2 cellular contexts compared by ENCODE assay signal in the genomic region with DNA sequence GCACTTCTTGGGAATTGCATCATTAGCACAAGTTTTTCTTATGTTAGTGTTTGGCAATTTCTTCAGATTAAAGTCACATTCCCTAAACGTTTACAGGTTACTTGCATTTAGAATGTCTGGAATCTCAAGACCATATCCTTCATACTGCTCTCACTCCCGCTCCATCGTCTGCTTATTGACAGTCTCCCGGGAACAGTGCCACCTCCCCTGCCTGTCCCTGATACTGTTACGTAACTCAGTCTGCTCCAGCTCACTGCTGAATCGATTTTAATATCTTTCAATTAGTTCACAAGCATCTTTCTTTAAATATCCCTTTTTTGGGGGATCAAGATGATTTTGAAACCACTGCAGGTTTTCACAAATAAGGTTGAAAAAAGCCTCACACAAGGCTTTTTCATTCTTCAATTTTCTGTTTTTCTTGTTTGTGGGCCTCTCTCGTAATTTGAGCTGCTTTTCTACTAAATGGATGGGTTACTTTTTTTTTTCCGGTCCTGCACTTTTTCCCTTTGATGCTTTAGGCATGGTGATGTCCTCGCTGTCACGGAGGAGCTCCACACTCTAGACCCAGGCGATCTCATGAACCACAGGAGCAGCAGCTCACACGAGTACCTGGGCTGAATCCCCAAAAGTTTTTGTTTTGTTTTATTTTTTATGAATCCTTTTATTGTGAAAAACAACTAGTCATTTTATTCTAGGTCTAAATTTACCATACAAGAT.
TF ChIP-seq lines count a peak whose summit lies in the region.

No MANE protein-coding gene starts in this region.

TF ChIP-seq in GM23338, 12 proteins besides CTCF, POLR2A, EP300 and RAD21 (continues in another document):
- TF ChIP-seq, protein P1, sequence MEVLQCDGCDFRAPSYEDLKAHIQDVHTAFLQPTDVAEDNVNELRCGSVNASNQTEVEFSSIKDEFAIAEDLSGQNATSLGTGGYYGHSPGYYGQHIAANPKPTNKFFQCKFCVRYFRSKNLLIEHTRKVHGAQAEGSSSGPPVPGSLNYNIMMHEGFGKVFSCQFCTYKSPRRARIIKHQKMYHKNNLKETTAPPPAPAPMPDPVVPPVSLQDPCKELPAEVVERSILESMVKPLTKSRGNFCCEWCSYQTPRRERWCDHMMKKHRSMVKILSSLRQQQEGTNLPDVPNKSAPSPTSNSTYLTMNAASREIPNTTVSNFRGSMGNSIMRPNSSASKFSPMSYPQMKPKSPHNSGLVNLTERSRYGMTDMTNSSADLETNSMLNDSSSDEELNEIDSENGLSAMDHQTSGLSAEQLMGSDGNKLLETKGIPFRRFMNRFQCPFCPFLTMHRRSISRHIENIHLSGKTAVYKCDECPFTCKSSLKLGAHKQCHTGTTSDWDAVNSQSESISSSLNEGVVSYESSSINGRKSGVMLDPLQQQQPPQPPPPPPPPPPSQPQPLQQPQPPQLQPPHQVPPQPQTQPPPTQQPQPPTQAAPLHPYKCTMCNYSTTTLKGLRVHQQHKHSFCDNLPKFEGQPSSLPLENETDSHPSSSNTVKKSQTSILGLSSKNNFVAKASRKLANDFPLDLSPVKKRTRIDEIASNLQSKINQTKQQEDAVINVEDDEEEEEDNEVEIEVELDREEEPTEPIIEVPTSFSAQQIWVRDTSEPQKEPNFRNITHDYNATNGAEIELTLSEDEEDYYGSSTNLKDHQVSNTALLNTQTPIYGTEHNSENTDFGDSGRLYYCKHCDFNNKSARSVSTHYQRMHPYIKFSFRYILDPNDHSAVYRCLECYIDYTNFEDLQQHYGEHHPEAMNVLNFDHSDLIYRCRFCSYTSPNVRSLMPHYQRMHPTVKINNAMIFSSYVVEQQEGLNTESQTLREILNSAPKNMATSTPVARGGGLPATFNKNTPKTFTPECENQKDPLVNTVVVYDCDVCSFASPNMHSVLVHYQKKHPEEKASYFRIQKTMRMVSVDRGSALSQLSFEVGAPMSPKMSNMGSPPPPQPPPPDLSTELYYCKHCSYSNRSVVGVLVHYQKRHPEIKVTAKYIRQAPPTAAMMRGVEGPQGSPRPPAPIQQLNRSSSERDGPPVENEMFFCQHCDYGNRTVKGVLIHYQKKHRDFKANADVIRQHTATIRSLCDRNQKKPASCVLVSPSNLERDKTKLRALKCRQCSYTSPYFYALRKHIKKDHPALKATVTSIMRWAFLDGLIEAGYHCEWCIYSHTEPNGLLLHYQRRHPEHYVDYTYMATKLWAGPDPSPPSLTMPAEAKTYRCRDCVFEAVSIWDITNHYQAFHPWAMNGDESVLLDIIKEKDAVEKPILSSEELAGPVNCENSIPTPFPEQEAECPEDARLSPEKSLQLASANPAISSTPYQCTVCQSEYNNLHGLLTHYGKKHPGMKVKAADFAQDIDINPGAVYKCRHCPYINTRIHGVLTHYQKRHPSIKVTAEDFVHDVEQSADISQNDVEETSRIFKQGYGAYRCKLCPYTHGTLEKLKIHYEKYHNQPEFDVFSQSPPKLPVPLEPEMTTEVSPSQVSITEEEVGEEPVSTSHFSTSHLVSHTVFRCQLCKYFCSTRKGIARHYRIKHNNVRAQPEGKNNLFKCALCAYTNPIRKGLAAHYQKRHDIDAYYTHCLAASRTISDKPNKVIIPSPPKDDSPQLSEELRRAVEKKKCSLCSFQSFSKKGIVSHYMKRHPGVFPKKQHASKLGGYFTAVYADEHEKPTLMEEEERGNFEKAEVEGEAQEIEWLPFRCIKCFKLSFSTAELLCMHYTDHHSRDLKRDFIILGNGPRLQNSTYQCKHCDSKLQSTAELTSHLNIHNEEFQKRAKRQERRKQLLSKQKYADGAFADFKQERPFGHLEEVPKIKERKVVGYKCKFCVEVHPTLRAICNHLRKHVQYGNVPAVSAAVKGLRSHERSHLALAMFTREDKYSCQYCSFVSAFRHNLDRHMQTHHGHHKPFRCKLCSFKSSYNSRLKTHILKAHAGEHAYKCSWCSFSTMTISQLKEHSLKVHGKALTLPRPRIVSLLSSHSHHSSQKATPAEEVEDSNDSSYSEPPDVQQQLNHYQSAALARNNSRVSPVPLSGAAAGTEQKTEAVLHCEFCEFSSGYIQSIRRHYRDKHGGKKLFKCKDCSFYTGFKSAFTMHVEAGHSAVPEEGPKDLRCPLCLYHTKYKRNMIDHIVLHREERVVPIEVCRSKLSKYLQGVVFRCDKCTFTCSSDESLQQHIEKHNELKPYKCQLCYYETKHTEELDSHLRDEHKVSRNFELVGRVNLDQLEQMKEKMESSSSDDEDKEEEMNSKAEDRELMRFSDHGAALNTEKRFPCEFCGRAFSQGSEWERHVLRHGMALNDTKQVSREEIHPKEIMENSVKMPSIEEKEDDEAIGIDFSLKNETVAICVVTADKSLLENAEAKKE (CRISPR knock-in tag; IDR thresholded peaks at IDR 0.05): no peak
- TF ChIP-seq ZNF331 (CRISPR knock-in tag; IDR thresholded peaks at IDR 0.05; ENCODE audit: low read depth) (no peak), CREB1 (CRISPR knock-in tag; IDR thresholded peaks at IDR 0.05; ENCODE audit: low read depth) (no peak), JUNB (IDR thresholded peaks at IDR 0.05; ENCODE audit: unreplicated experiment) (no peak), NANOG (IDR thresholded peaks at IDR 0.05; ENCODE audit: borderline replicate concordance) (no peak), STAT1 (IDR thresholded peaks at IDR 0.05; ENCODE audit: unreplicated experiment) (no peak), EZH2 (IDR thresholded peaks at IDR 0.05; ENCODE audit: low read depth, unreplicated experiment) (no peak)
- TF ChIP-seq, protein P2, sequence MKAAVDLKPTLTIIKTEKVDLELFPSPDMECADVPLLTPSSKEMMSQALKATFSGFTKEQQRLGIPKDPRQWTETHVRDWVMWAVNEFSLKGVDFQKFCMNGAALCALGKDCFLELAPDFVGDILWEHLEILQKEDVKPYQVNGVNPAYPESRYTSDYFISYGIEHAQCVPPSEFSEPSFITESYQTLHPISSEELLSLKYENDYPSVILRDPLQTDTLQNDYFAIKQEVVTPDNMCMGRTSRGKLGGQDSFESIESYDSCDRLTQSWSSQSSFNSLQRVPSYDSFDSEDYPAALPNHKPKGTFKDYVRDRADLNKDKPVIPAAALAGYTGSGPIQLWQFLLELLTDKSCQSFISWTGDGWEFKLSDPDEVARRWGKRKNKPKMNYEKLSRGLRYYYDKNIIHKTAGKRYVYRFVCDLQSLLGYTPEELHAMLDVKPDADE (IDR thresholded peaks at IDR 0.05): no peak

TF ChIP-seq in WTC11, 78 proteins besides CTCF, POLR2A, EP300 and RAD21 (continued from another document):
- TF ChIP-seq, protein P3, sequence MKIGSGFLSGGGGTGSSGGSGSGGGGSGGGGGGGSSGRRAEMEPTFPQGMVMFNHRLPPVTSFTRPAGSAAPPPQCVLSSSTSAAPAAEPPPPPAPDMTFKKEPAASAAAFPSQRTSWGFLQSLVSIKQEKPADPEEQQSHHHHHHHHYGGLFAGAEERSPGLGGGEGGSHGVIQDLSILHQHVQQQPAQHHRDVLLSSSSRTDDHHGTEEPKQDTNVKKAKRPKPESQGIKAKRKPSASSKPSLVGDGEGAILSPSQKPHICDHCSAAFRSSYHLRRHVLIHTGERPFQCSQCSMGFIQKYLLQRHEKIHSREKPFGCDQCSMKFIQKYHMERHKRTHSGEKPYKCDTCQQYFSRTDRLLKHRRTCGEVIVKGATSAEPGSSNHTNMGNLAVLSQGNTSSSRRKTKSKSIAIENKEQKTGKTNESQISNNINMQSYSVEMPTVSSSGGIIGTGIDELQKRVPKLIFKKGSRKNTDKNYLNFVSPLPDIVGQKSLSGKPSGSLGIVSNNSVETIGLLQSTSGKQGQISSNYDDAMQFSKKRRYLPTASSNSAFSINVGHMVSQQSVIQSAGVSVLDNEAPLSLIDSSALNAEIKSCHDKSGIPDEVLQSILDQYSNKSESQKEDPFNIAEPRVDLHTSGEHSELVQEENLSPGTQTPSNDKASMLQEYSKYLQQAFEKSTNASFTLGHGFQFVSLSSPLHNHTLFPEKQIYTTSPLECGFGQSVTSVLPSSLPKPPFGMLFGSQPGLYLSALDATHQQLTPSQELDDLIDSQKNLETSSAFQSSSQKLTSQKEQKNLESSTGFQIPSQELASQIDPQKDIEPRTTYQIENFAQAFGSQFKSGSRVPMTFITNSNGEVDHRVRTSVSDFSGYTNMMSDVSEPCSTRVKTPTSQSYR (CRISPR knock-in tag; IDR thresholded peaks at IDR 0.05): no peak
- TF ChIP-seq GRHL2 (CRISPR knock-in tag; IDR thresholded peaks at IDR 0.05; ENCODE audit: insufficient replicate concordance, severe bottlenecking) (no peak), NFE2L1 (CRISPR knock-in tag; IDR thresholded peaks at IDR 0.05) (no peak), MYBL2 (CRISPR knock-in tag; IDR thresholded peaks at IDR 0.05) (no peak), ZNF416 (CRISPR knock-in tag; IDR thresholded peaks at IDR 0.05) (no peak), KAT7 (CRISPR knock-in tag; IDR thresholded peaks at IDR 0.05; ENCODE audit: borderline replicate concordance) (no peak)
- TF ChIP-seq, protein P4, sequence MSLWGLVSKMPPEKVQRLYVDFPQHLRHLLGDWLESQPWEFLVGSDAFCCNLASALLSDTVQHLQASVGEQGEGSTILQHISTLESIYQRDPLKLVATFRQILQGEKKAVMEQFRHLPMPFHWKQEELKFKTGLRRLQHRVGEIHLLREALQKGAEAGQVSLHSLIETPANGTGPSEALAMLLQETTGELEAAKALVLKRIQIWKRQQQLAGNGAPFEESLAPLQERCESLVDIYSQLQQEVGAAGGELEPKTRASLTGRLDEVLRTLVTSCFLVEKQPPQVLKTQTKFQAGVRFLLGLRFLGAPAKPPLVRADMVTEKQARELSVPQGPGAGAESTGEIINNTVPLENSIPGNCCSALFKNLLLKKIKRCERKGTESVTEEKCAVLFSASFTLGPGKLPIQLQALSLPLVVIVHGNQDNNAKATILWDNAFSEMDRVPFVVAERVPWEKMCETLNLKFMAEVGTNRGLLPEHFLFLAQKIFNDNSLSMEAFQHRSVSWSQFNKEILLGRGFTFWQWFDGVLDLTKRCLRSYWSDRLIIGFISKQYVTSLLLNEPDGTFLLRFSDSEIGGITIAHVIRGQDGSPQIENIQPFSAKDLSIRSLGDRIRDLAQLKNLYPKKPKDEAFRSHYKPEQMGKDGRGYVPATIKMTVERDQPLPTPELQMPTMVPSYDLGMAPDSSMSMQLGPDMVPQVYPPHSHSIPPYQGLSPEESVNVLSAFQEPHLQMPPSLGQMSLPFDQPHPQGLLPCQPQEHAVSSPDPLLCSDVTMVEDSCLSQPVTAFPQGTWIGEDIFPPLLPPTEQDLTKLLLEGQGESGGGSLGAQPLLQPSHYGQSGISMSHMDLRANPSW (CRISPR knock-in tag; conservative IDR thresholded peaks at IDR 0.05; ENCODE audit: low read depth): no peak
